13 cellular contexts compared by ENCODE assay signal in genomic region chr3:156341324-156341723, GRCh38.
DNase-seq lines count a peak whose midpoint lies in the region; ATAC-seq, FAIRE-seq and TF ChIP-seq lines count a peak whose summit lies in the region.
"Had no signal": no experiment of that assay in that cellular context is flagged by ENCODE, and none has a peak within 500 bp of the region (broad histone marks: within the 10 kb centered on the region; RNA-seq: fewer than 3 reads in every experiment).

No MANE protein-coding gene starts in this region.

- no peak overlapping the region for H2BK120ac ChIP-seq in IMR-90 (ENCODE audit: low read depth, low read length)

- TF ChIP-seq CTCF in IMR-90 (conservative IDR thresholded peaks at IDR 0.05; ENCODE audit: low read depth, low read length) (no peak), neural cell (IDR thresholded peaks at IDR 0.05; ENCODE audit: poor library complexity, severe bottlenecking) (no peak)

- H4K8ac ChIP-seq in IMR-90 (ENCODE audit: low read depth in 2 of 2, low read length in 2 of 2), result no peak overlapping the region

- no peak overlapping the region for H2BK20ac ChIP-seq in IMR-90 (ENCODE audit: low read depth, low read length)

- TF ChIP-seq RAD21 in IMR-90 (IDR thresholded peaks at IDR 0.05; ENCODE audit: low read length) (no peak), neural cell (conservative IDR thresholded peaks at IDR 0.05) (no peak)

- no peak overlapping the region for H3K56ac ChIP-seq in IMR-90 (ENCODE audit: extremely low read depth, insufficient read depth, low read length)

- no peaks in the 10 kb centered on the region for H3K9me1 ChIP-seq in IMR-90 (ENCODE audit: insufficient read depth, low read length)

- no peak overlapping the region for H4K5ac ChIP-seq in IMR-90 (ENCODE audit: low read depth, low read length)

- intact Hi-C loops in IMR-90 (cut with micrococcal nuclease), result no loop called here

- DNase-seq in IMR-90, result no peak
- peak; percentile 71 for DNase-seq in superior temporal gyrus (ENCODE audit: extremely low spot score)
- no peak for DNase-seq in GM19239 (ENCODE audit: insufficient read length, low spot score)
- DNase-seq in NCI-H524 treated with DMSO at 0.1 percent for 48 hours (lab: John Stamatoyannopoulos, UW), result no peak
- DNase-seq: BE2C; CD4-positive, alpha-beta memory T cell; DMS79; GOT3; H9 had no signal

- no CpG with 5 or more reads among the region's 2 CpGs for WGBS in IMR-90 (ENCODE audit: extremely low coverage in 2 of 2, insufficient read length in 1 of 2), 2 experiments

- no peak overlapping the region for H2AK9ac ChIP-seq in IMR-90 (replicated peaks; ENCODE audit: low read depth, low read length, poor library complexity)

- peaks cover 3% of the 10 kb centered on the region; the same call in 1 of the 2 replicates for H3K27me3 ChIP-seq in IMR-90 (ENCODE audit: control insufficient read depth, insufficient read depth, low read length)
- H3K27me3 ChIP-seq in neural cell (ENCODE audit: insufficient read depth, low read depth, low read length), result no peaks in the 10 kb centered on the region
- H3K27me3 ChIP-seq: BE2C had no signal

- H2BK5ac ChIP-seq in IMR-90 (ENCODE audit: low read depth, low read length, poor library complexity, severe bottlenecking), result no peak overlapping the region

- no peaks in the 10 kb centered on the region for H3K79me2 ChIP-seq in neural cell (replicated peaks; ENCODE audit: insufficient read depth, low read length)

- no peak for FAIRE-seq in GM19239 (lab: Jason Lieb, UNC)

- H4K91ac ChIP-seq in IMR-90 (ENCODE audit: insufficient read depth, low read depth, low read length), result no peak overlapping the region

- H2AFZ ChIP-seq in IMR-90 (replicated peaks; ENCODE audit: low read length, poor library complexity) (peak overlapping the region; percentile 63), neural cell (ENCODE audit: low read depth, low read length) (no peak overlapping the region)

- in situ Hi-C loops in IMR-90 (cut with MboI; ENCODE audit: low sequenced_read_pairs), result no loop called here

- H3K9me3 ChIP-seq in IMR-90 (ENCODE audit: control insufficient read depth, insufficient read depth, low read length) (no peaks in the 10 kb centered on the region), neural cell (ENCODE audit: low read length) (no peaks in the 10 kb centered on the region)
- H3K9me3 ChIP-seq: BE2C had no signal

- H3K4me2 ChIP-seq in IMR-90 (ENCODE audit: low read depth, low read length) (no peak overlapping the region), neural cell (ENCODE audit: low read length) (no peak overlapping the region)

- no peaks in the 10 kb centered on the region for H3K9me2 ChIP-seq in neural cell (ENCODE audit: insufficient read depth, low read length)

- no peak overlapping the region for H2BK15ac ChIP-seq in IMR-90 (ENCODE audit: low read depth, low read length)

- H3K4me1 ChIP-seq in IMR-90 (ENCODE audit: control insufficient read depth, insufficient read depth, low read length), result no peaks in the 10 kb centered on the region
- H3K4me1 ChIP-seq: BE2C had no signal

- POLR2A ChIA-PET in IMR-90 (lab: Charles Lee; ENCODE audit: unreplicated experiment), result no interaction called here

- H3K18ac ChIP-seq in IMR-90 (ENCODE audit: low read depth, low read length), result no peak overlapping the region

- CTCF ChIA-PET in IMR-90 (lab: Yijun Ruan, JAX), result interaction anchor here (1.5 kb wide), 1 partner anchor 12 kb away, joined by 4 read pairs; no protein-coding TSS in a partner anchor

- H3K4me3 ChIP-seq in IMR-90 (ENCODE audit: insufficient read depth, low read depth, low read length), result no peak overlapping the region
- H3K4me3 ChIP-seq in neural cell (ENCODE audit: low read length), result no peak overlapping the region

- peak; percentile 18 for TF ChIP-seq EP300 in neural cell (conservative IDR thresholded peaks at IDR 0.05; ENCODE audit: poor library complexity, severe bottlenecking)

- no peak for TF ChIP-seq POLR2A in IMR-90 (IDR thresholded peaks at IDR 0.05; ENCODE audit: low read depth, low read length)

- ATAC-seq in GM18520 (IDR thresholded peaks at IDR 0.05; ENCODE audit: unreplicated experiment) (peak; percentile 56), IMR-90 (ENCODE audit: low read depth) (no peak), GM21717 (IDR thresholded peaks at IDR 0.05; ENCODE audit: unreplicated experiment) (no peak)

- no TSS peak for BruUV-seq in IMR-90 (replicated peaks; lab: Mats Ljungman, UMichigan)

- H4K20me1 ChIP-seq in IMR-90 (ENCODE audit: insufficient read depth, low read length) (no peaks in the 10 kb centered on the region), neural cell (ENCODE audit: insufficient read depth) (no peaks in the 10 kb centered on the region)

- no peak overlapping the region for H3K4ac ChIP-seq in IMR-90 (ENCODE audit: low read depth, low read length)

- H3K27ac ChIP-seq in IMR-90 (ENCODE audit: insufficient read depth, low read length) (no peak overlapping the region), neural cell (ENCODE audit: low read length) (no peak overlapping the region)
- H3K27ac ChIP-seq: C4-2B had no signal

- no peaks in the 10 kb centered on the region for H3K36me3 ChIP-seq in IMR-90 (ENCODE audit: control insufficient read depth, insufficient read depth, low read length)
- H3K36me3 ChIP-seq in neural cell (ENCODE audit: insufficient read depth, low read length), result no peaks in the 10 kb centered on the region
- H3K36me3 ChIP-seq: BE2C had no signal

- no peaks in the 10 kb centered on the region for H3F3A ChIP-seq in neural cell (ENCODE audit: insufficient read depth, low read length, poor library complexity, severe bottlenecking)

- dilution Hi-C loops in IMR-90 (cut with HindIII; ENCODE audit: low sequenced_read_pairs, unreplicated experiment), result no loop called here

- H3K23ac ChIP-seq in IMR-90 (ENCODE audit: low read depth, low read length), result no peak overlapping the region

- H3K9ac ChIP-seq in IMR-90 (ENCODE audit: low read depth, low read length) (no peak overlapping the region), neural cell (ENCODE audit: low read length) (no peak overlapping the region)

- H3K79me1 ChIP-seq in IMR-90 (ENCODE audit: low read depth in 1 of 2, low read length in 2 of 2), result no peaks in the 10 kb centered on the region

- no peak overlapping the region for H3K14ac ChIP-seq in IMR-90 (replicated peaks; ENCODE audit: low read depth, low read length)

- H2AK5ac ChIP-seq in IMR-90 (ENCODE audit: low read depth, low read length), result no peak overlapping the region

TF ChIP-seq in IMR-90, 13 proteins besides CTCF, POLR2A, EP300 and RAD21:
- no peak for TF ChIP-seq RCOR1 (IDR thresholded peaks at IDR 0.05; ENCODE audit: insufficient replicate concordance, low read length)
- no peak for TF ChIP-seq MAFK (IDR thresholded peaks at IDR 0.05; ENCODE audit: low read depth, low read length)
- no peak for TF ChIP-seq ELK1 (IDR thresholded peaks at IDR 0.05; ENCODE audit: borderline replicate concordance, low read depth, low read length)
- no peak for TF ChIP-seq BHLHE40 (IDR thresholded peaks at IDR 0.05; ENCODE audit: low read depth, low read length)
- TF ChIP-seq FOS (IDR thresholded peaks at IDR 0.05; ENCODE audit: low read depth, low read length), result no peak
- no peak for TF ChIP-seq SMC3 (IDR thresholded peaks at IDR 0.05; ENCODE audit: low read depth, low read length)
- no peak for TF ChIP-seq CEBPB (IDR thresholded peaks at IDR 0.05; ENCODE audit: low read depth, low read length)
- TF ChIP-seq NFE2L2 (IDR thresholded peaks at IDR 0.05; ENCODE audit: low read depth, low read length), result no peak

TF ChIP-seq in neural cell, 6 proteins besides CTCF, POLR2A, EP300 and RAD21:
- TF ChIP-seq EZH2 (IDR thresholded peaks at IDR 0.05; ENCODE audit: borderline replicate concordance, insufficient read depth, low read length, poor library complexity, severe bottlenecking) (no peak), POLR2AphosphoS5 (IDR thresholded peaks at IDR 0.05) (peak; percentile 10), MXI1 (conservative IDR thresholded peaks at IDR 0.05; ENCODE audit: poor library complexity, severe bottlenecking) (no peak)
